Comparison of ENCODE assay signal across 1 cellular context in genomic region chr17:64537488-64537887, GRCh38.
A peak's percentile ranks its signal among the peaks of the same experiment; 100 is the strongest.
TF ChIP-seq lines count a peak whose summit lies in the region.

No MANE protein-coding gene starts in this region.

TF ChIP-seq in K562, 482 proteins besides CTCF, POLR2A, EP300 and RAD21 (continued from another document and continues in another):
- TF ChIP-seq HMBOX1 (IDR thresholded peaks at IDR 0.05) (no peak; the same call in 1 of the 2 replicates), E2F6 (IDR thresholded peaks at IDR 0.05; ENCODE audit: borderline replicate concordance in 1 of 2, extremely low read depth in 1 of 2, insufficient read depth in 1 of 2, insufficient read length in 1 of 2, low read depth in 1 of 2, low read length in 1 of 2, poor library complexity in 1 of 2, severe bottlenecking in 1 of 2) (no peak), CREB3L1 (IDR thresholded peaks at IDR 0.05; ENCODE audit: borderline replicate concordance, low read depth) (no peak), SMAD4 (CRISPR knock-in tag; conservative IDR thresholded peaks at IDR 0.05) (peak; percentile 75), POLR2H (tag; IDR thresholded peaks at IDR 0.05; ENCODE audit: low read depth) (no peak), ZNF316 (IDR thresholded peaks at IDR 0.05) (peak; percentile 25; the same call in 1 of the 2 replicates), ZNF696 (CRISPR knock-in tag; conservative IDR thresholded peaks at IDR 0.05) (no peak), ETS1 (conservative IDR thresholded peaks at IDR 0.05; ENCODE audit: control insufficient read depth, low read depth, low read length) (no peak), NFATC3 (IDR thresholded peaks at IDR 0.05) (no peak), C11orf30 (IDR thresholded peaks at IDR 0.05; ENCODE audit: low read depth) (peak; percentile 12; the same call in 1 of the 2 replicates), ZNF75A (CRISPR knock-in tag; IDR thresholded peaks at IDR 0.05) (no peak), SMARCB1 (IDR thresholded peaks at IDR 0.05; ENCODE audit: insufficient read length, low read depth) (no peak), TRIM24 (IDR thresholded peaks at IDR 0.05) (peak; percentile 58 to 85; a peak in 3 of 4 replicates), PRPF4 (IDR thresholded peaks at IDR 0.05; ENCODE audit: insufficient read depth, low read depth, low read length, poor library complexity, severe bottlenecking) (no peak), SMC3 (conservative IDR thresholded peaks at IDR 0.05; ENCODE audit: insufficient read depth, low read depth, low read length) (no peak), ZNF445 (CRISPR knock-in tag; IDR thresholded peaks at IDR 0.05; ENCODE audit: low read depth) (no peak), KAT8 (IDR thresholded peaks at IDR 0.05; ENCODE audit: low read depth) (no peak), BDP1 (IDR thresholded peaks at IDR 0.05; ENCODE audit: insufficient read depth, insufficient read length) (no peak), EZH2 (IDR thresholded peaks at IDR 0.05; ENCODE audit: borderline replicate concordance, low read depth, low read length) (no peak), MAFF (IDR thresholded peaks at IDR 0.05; ENCODE audit: low read length) (0 out of 2 replicates have a peak, but pooled peaks have one; percentile 14), HIVEP1 (CRISPR knock-in tag; IDR thresholded peaks at IDR 0.05) (no peak), PTTG1 (tag; IDR thresholded peaks at IDR 0.05; ENCODE audit: low read depth) (no peak), MLX (CRISPR knock-in tag; conservative IDR thresholded peaks at IDR 0.05) (no peak), BRCA1 (IDR thresholded peaks at IDR 0.05) (no peak), BRCA1 (CRISPR knock-in tag; IDR thresholded peaks at IDR 0.05) (no peak), PRDM10 (IDR thresholded peaks at IDR 0.05; ENCODE audit: partially characterized antibody) (no peak), NEUROD1 (IDR thresholded peaks at IDR 0.05; ENCODE audit: borderline replicate concordance, low read depth, low read length, partially characterized antibody) (no peak), BCLAF1 (IDR thresholded peaks at IDR 0.05; ENCODE audit: borderline replicate concordance in 1 of 2, control insufficient read depth in 1 of 2, low read depth in 2 of 2, low read length in 1 of 2) (no peak), NR2C1 (IDR thresholded peaks at IDR 0.05) (no peak), NR2C1 (tag; IDR thresholded peaks at IDR 0.05) (no peak), SPI1 (IDR thresholded peaks at IDR 0.05; ENCODE audit: borderline replicate concordance, low read depth, low read length) (peak; percentile 25; the same call in 1 of the 2 replicates), USF1 (CRISPR knock-in tag; IDR thresholded peaks at IDR 0.05) (no peak), ZNF589 (CRISPR knock-in tag; IDR thresholded peaks at IDR 0.05; ENCODE audit: low read depth) (0 out of 2 replicates have a peak, but pooled peaks have one; percentile 34), CC2D1A (IDR thresholded peaks at IDR 0.05) (peak; percentile 85; the same call in 1 of the 2 replicates), CREBBP (IDR thresholded peaks at IDR 0.05; ENCODE audit: low read depth, low read length) (no peak), MXI1 (IDR thresholded peaks at IDR 0.05; ENCODE audit: low read depth, low read length) (no peak), KDM5B (IDR thresholded peaks at IDR 0.05; ENCODE audit: insufficient replicate concordance, low read depth, low read length) (no peak), MEF2D (tag; conservative IDR thresholded peaks at IDR 0.05; ENCODE audit: low read depth) (no peak), E2F8 (IDR thresholded peaks at IDR 0.05; ENCODE audit: low read depth, partially characterized antibody) (no peak), BRF1 (IDR thresholded peaks at IDR 0.05; ENCODE audit: borderline replicate concordance, extremely low read depth, insufficient read length) (no peak), ZNF165 (CRISPR knock-in tag; IDR thresholded peaks at IDR 0.05; ENCODE audit: borderline replicate concordance) (no peak), CBFA2T3 (IDR thresholded peaks at IDR 0.05) (peak; percentile 93), CHCHD3 (CRISPR knock-in tag; IDR thresholded peaks at IDR 0.05) (no peak), NCOA6 (IDR thresholded peaks at IDR 0.05) (no peak), PHB2 (IDR thresholded peaks at IDR 0.05; ENCODE audit: low read depth) (peak; percentile 47; the same call in 1 of the 2 replicates), ZNF41 (CRISPR knock-in tag; conservative IDR thresholded peaks at IDR 0.05) (no peak), ZNF280B (CRISPR knock-in tag; IDR thresholded peaks at IDR 0.05) (no peak), ZBTB7A (IDR thresholded peaks at IDR 0.05; ENCODE audit: borderline replicate concordance, control insufficient read depth, low read depth, low read length) (no peak), SMARCE1 (IDR thresholded peaks at IDR 0.05) (peak; percentile 85), MYC (IDR thresholded peaks at IDR 0.05; ENCODE audit: low read depth, low read length) (0 out of 2 replicates have a peak, but pooled peaks have one; percentile 36), MYC (CRISPR knock-in tag; IDR thresholded peaks at IDR 0.05; ENCODE audit: borderline replicate concordance, low read depth) (no peak)
